Comparison of ENCODE assay signal across 1 cellular context in the genomic region with DNA sequence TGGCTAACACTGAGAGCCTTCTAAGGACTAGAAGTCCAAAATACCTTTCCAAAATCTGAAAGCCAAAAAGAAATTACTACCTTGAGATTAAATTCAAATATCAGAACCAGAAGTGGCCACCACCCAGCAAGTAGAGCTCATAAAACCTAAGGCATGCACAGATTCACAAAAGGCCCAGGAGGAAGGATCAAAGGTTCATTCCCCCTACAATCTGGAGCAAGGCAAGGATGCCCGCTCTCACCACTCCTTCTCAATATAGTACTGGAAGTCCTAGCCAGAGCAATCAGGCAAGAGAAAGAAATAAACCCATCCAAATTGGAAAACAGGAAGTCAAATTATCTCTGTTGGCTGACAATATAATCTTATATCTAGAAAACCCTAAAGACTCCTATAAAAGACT.
TF ChIP-seq lines count a peak whose summit lies in the region.

No MANE protein-coding gene starts in this region.

TF ChIP-seq in HepG2, 621 proteins besides CTCF, POLR2A, EP300 and RAD21:
- TF ChIP-seq ZNF431 (CRISPR knock-in tag; IDR thresholded peaks at IDR 0.05; ENCODE audit: borderline replicate concordance, low read depth) (no peak), KLF9 (CRISPR knock-in tag; IDR thresholded peaks at IDR 0.05; ENCODE audit: low read depth) (no peak), NAIF1 (CRISPR knock-in tag; IDR thresholded peaks at IDR 0.05; ENCODE audit: borderline replicate concordance) (no peak), HIC2 (CRISPR knock-in tag; IDR thresholded peaks at IDR 0.05; ENCODE audit: low read depth) (no peak), DBP (CRISPR knock-in tag; IDR thresholded peaks at IDR 0.05; ENCODE audit: not compliant biosample characterization) (no peak)
- TF ChIP-seq, protein P1, sequence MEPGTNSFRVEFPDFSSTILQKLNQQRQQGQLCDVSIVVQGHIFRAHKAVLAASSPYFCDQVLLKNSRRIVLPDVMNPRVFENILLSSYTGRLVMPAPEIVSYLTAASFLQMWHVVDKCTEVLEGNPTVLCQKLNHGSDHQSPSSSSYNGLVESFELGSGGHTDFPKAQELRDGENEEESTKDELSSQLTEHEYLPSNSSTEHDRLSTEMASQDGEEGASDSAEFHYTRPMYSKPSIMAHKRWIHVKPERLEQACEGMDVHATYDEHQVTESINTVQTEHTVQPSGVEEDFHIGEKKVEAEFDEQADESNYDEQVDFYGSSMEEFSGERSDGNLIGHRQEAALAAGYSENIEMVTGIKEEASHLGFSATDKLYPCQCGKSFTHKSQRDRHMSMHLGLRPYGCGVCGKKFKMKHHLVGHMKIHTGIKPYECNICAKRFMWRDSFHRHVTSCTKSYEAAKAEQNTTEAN (CRISPR knock-in tag; conservative IDR thresholded peaks at IDR 0.05), result no peak
TF ChIP-seq in HepG2: peak in this region for 0.
